ENCODE assay signal across 15 cellular contexts in genomic region chr18:24136967-24137373, GRCh38. TPM values are rescaled to one million over a fixed set of nuclear protein-coding genes. Genes with fewer than 3 reads are reported as not detected.
A peak's percentile ranks its signal among the peaks of the same experiment; 100 is the strongest.
DNase-seq lines count a peak whose midpoint lies in the region; ATAC-seq, FAIRE-seq and TF ChIP-seq lines count a peak whose summit lies in the region.
"Had no signal": no experiment of that assay in that cellular context is flagged by ENCODE, and none has a peak within 500 bp of the region (broad histone marks: within the 10 kb centered on the region; RNA-seq: fewer than 3 reads in every experiment).

No MANE protein-coding gene starts in this region.

- no peak overlapping the region for H3K9ac ChIP-seq in astrocyte (ENCODE audit: low read length)

- H3K9me3 Mint-ChIP-seq in HFFc6 (no peaks in the 10 kb centered on the region), astrocyte (ENCODE audit: unreplicated experiment) (no peaks in the 10 kb centered on the region), memory B cell (peaks cover 2% of the 10 kb centered on the region)

- no peaks in the 10 kb centered on the region for H3K27me3 ChIP-seq in astrocyte (ENCODE audit: insufficient read depth, low read length)
- H3K27me3 ChIP-seq: tibial nerve had no signal

- ATAC-seq in memory B cell (ENCODE audit: low read depth), result no peak
- ATAC-seq in GM19324 (IDR thresholded peaks at IDR 0.05; ENCODE audit: low FRiP score, unreplicated experiment), result no peak
- ATAC-seq: left ventricle myocardium superior had no signal

- no peaks in the 10 kb centered on the region for H3K9me3 ChIP-seq in astrocyte (ENCODE audit: insufficient read depth, low read depth, low read length)
- H3K9me3 ChIP-seq: HAP-1, tibial nerve had no signal

- no peak for TF ChIP-seq CTCF in HFFc6 (IDR thresholded peaks at IDR 0.05)
- no peak for TF ChIP-seq CTCF in astrocyte (IDR thresholded peaks at IDR 0.05; ENCODE audit: insufficient read depth, low read depth, low read length)

- no peak overlapping the region for H3K27ac ChIP-seq in astrocyte (ENCODE audit: low read depth, low read length)
- H3K27ac ChIP-seq: 22Rv1, tibial nerve had no signal

- H3K4me2 ChIP-seq in astrocyte (ENCODE audit: low read length), result no peak overlapping the region

- peak; percentile 24 for DNase-seq in DMS 273 (lab: John Stamatoyannopoulos, UW; ENCODE audit: unreplicated experiment)
- DNase-seq in DMS 273 treated with DMSO at 0.1 percent for 48 hours (lab: John Stamatoyannopoulos, UW), result no peak
- DNase-seq in HFFc6, result no peak
- peak; percentile 34 for DNase-seq in astrocyte (ENCODE audit: low read depth)
- DNase-seq in memory B cell (ENCODE audit: low spot score in 2 of 2), result no peak
- DNase-seq in NCI-H1930 (lab: John Stamatoyannopoulos, UW), result no peak
- DNase-seq in dermis blood vessel endothelial cell, result no peak
- DNase-seq: left ventricle myocardium superior, NCI-H1048, occipital lobe had no signal

- H3K36me3 Mint-ChIP-seq in HFFc6 (ENCODE audit: low read depth), result no peaks in the 10 kb centered on the region
- H3K36me3 Mint-ChIP-seq in astrocyte (ENCODE audit: low read depth, unreplicated experiment), result no peaks in the 10 kb centered on the region
- peaks cover 4% of the 10 kb centered on the region for H3K36me3 Mint-ChIP-seq in memory B cell

- H3K4me3 ChIP-seq in astrocyte (ENCODE audit: insufficient read depth, low read depth, low read length), result no peak overlapping the region
- H3K4me3 ChIP-seq: HAP-1, tibial nerve had no signal

- H3K79me2 ChIP-seq in astrocyte (ENCODE audit: insufficient read depth, low read length), result no peaks in the 10 kb centered on the region

- H3K36me3 ChIP-seq in astrocyte (ENCODE audit: insufficient read depth, low read length), result no peaks in the 10 kb centered on the region

- H2AFZ ChIP-seq in astrocyte (ENCODE audit: low read depth, low read length), result no peak overlapping the region

- H3K4me1 Mint-ChIP-seq in HFFc6 (ENCODE audit: low read depth) (peaks cover 32% of the 10 kb centered on the region), astrocyte (ENCODE audit: low read depth, unreplicated experiment) (no peaks in the 10 kb centered on the region), memory B cell (peaks cover 10% of the 10 kb centered on the region)

- peaks cover 6% of the 10 kb centered on the region; the same call in 1 of the 2 replicates for H3K27me3 Mint-ChIP-seq in HFFc6 (ENCODE audit: insufficient read depth)
- no peaks in the 10 kb centered on the region for H3K27me3 Mint-ChIP-seq in astrocyte (ENCODE audit: low read depth, unreplicated experiment)
- H3K27me3 Mint-ChIP-seq in memory B cell, result peaks cover 5% of the 10 kb centered on the region

- peaks cover 14% of the 10 kb centered on the region for H3K4me1 ChIP-seq in astrocyte (ENCODE audit: insufficient read depth, low read length)

- no peaks in the 10 kb centered on the region for H4K20me1 ChIP-seq in astrocyte (ENCODE audit: insufficient read depth, low read length)

- H3K27ac Mint-ChIP-seq in HFFc6, result peak overlapping the region; percentile 5; the same call in 1 of the 2 replicates
- H3K27ac Mint-ChIP-seq in astrocyte (ENCODE audit: unreplicated experiment), result no peak overlapping the region
- H3K27ac Mint-ChIP-seq in memory B cell, result peak overlapping the region; percentile 52

- FAIRE-seq in astrocyte (lab: Jason Lieb, UNC), result no peak
- FAIRE-seq: endometrium had no signal

- H3K4me3 Mint-ChIP-seq in HFFc6, result no peak overlapping the region
- H3K4me3 Mint-ChIP-seq in astrocyte (ENCODE audit: unreplicated experiment), result no peak overlapping the region
- no peak overlapping the region for H3K4me3 Mint-ChIP-seq in memory B cell

RNA-seq across cellular contexts. Expression of gene CABYR, which starts 1.9 kb away (rescaled TPM):
- 1 to 10 TPM; 1.2 to 3.6 (median 3.2) TPM for total RNA-seq in HFFc6 (2021; fragmentation: NEBNext Ultra II Directional; extraction: Animal tissue kit (Norgen Biotek cat#: 25700))
- total RNA-seq in astrocyte (7.0 and 7.8 TPM in 2 replicates), dermis blood vessel endothelial cell (1.0 and 3.1 TPM in 2 replicates)
- total RNA-seq: left ventricle myocardium superior had no signal

Comparison
In these comparisons a context has a peak if more than half of its experiments do, and no peak if none do; other contexts are left out.
1. DNase-seq: peak in DMS 273 (single experiment) and astrocyte (single experiment); none in DMS 273 treated with DMSO at 0.1 percent for 48 hours (single experiment), HFFc6 (single experiment), memory B cell (0 of 2), NCI-H1930 (0 of 2) and dermis blood vessel endothelial cell (single experiment).